Comparison of ENCODE assay signal across 8 cellular contexts in the genomic region with DNA sequence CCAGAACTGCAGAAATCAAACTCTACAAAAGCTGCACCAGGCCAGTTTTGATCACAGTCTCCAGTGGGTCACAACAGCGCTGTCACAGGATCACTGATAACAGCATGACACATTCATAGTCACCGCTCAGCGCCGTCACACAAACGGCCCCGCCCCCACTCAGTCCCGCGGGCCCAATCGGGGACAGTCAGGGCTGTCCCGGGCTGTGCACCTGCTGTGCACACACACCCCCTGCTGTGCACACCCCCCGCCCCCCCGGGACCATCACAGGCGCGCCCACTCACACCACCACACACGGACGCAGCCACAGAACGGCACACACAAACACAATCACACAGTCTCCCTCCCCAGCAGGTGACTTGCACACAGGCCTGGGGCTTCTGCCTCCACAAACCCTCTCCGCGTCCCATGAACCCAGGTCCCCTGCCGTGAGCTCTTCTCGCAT. TPM values are rescaled to one million over a fixed set of nuclear protein-coding genes. Genes with fewer than 3 reads are reported as not detected.
A peak's percentile ranks its signal among the peaks of the same experiment; 100 is the strongest.
DNase-seq lines count a peak whose midpoint lies in the region; ATAC-seq and TF ChIP-seq lines count a peak whose summit lies in the region.

No MANE protein-coding gene starts in this region.

- peak overlapping the region; percentile 76 for H3K4me3 ChIP-seq in HL-60 (replicated peaks; ENCODE audit: insufficient read depth, low read length)
- peak overlapping the region; percentile 91 for H3K4me3 ChIP-seq in iPS-20b (ENCODE audit: low read length)
- H3K4me3 ChIP-seq in smooth muscle cell: peak overlapping the region; percentile 84

- no peaks in the 10 kb centered on the region for H3K27me3 ChIP-seq in HL-60 (ENCODE audit: insufficient read depth, poor library complexity, severe bottlenecking)
- H3K27me3 ChIP-seq in iPS-20b (ENCODE audit: insufficient read depth, low read length): peaks cover 22% of the 10 kb centered on the region
- H3K27me3 ChIP-seq in smooth muscle cell (ENCODE audit: low read depth): no peaks in the 10 kb centered on the region

- H3F3A ChIP-seq in smooth muscle cell (ENCODE audit: low read depth): peaks cover 3% of the 10 kb centered on the region

- H3K27ac ChIP-seq in HL-60 (replicated peaks): peak overlapping the region; percentile 90
- no peak overlapping the region for H3K27ac ChIP-seq in iPS-20b (ENCODE audit: low read length)
- peak overlapping the region; percentile 55 for H3K27ac ChIP-seq in smooth muscle cell (ENCODE audit: low read depth)

- H3K4me2 ChIP-seq in smooth muscle cell: peak overlapping the region; percentile 100

- H3K36me3 ChIP-seq in iPS-20b (ENCODE audit: insufficient read depth, low read depth, low read length): no peaks in the 10 kb centered on the region
- H3K36me3 ChIP-seq in smooth muscle cell (ENCODE audit: low read depth): peaks cover 8% of the 10 kb centered on the region

- DNase-seq in AG20443 (ENCODE audit: low spot score) (peak; percentile 74), HL-60 (ENCODE audit: low read depth in 1 of 2, low spot score in 1 of 2) (peak; percentile 56 to 81), T-helper 9 cell (peak; percentile 78), astrocyte of the hippocampus (ENCODE audit: low read depth, low spot score) (peak; percentile 71), smooth muscle cell (lab: John Stamatoyannopoulos, UW; ENCODE audit: unreplicated experiment) (peak; percentile 27), retina (no peak)

- TF ChIP-seq CTCF in HL-60 (IDR thresholded peaks at IDR 0.05; ENCODE audit: insufficient read depth, low read length) (no peak), smooth muscle cell (IDR thresholded peaks at IDR 0.05; ENCODE audit: borderline replicate concordance, insufficient read depth, poor library complexity, severe bottlenecking) (no peak)

- H4K20me1 ChIP-seq in smooth muscle cell (ENCODE audit: low read depth): no peaks in the 10 kb centered on the region

- ATAC-seq in GM19351 (IDR thresholded peaks at IDR 0.05; ENCODE audit: unreplicated experiment): peak; percentile 84

- no peaks in the 10 kb centered on the region for H3K9me3 ChIP-seq in iPS-20b (ENCODE audit: insufficient read depth, low read depth, low read length)
- no peaks in the 10 kb centered on the region for H3K9me3 ChIP-seq in smooth muscle cell (replicated peaks; ENCODE audit: low read depth)

- H3K9ac ChIP-seq in iPS-20b (ENCODE audit: low read depth, low read length) (peak overlapping the region; percentile 70), smooth muscle cell (ENCODE audit: low read depth) (peak overlapping the region; percentile 75)

- H2AFZ ChIP-seq in smooth muscle cell (ENCODE audit: low read depth): peak overlapping the region; percentile 100

- no peaks in the 10 kb centered on the region for H3K4me1 ChIP-seq in iPS-20b (ENCODE audit: insufficient read depth, low read length)
- peaks cover 5% of the 10 kb centered on the region for H3K4me1 ChIP-seq in smooth muscle cell (ENCODE audit: low read depth)

- WGBS in smooth muscle cell (ENCODE audit: low lambda C conversion rate): 2% methylated on average over 13 of the region's 21 CpGs

- H3K79me2 ChIP-seq in smooth muscle cell (ENCODE audit: low read depth): no peaks in the 10 kb centered on the region

RNA-seq across cellular contexts. Expression of a gene that starts 0.4 kb away (rescaled TPM):
- 6.0 and 8.9 TPM in 2 replicates for total RNA-seq in smooth muscle cell
- polyA plus RNA-seq in smooth muscle cell: 3.0 and 3.5 TPM in 2 replicates

RNA-seq across cellular contexts. Expression of a gene that starts 31.6 kb away (rescaled TPM):
- total RNA-seq in smooth muscle cell: 9.3 and 10.0 TPM in 2 replicates
- polyA plus RNA-seq in smooth muscle cell: 2.9 and 3.5 TPM in 2 replicates
